Comparison of ENCODE assay signal across 2 cellular contexts in the genomic region with DNA sequence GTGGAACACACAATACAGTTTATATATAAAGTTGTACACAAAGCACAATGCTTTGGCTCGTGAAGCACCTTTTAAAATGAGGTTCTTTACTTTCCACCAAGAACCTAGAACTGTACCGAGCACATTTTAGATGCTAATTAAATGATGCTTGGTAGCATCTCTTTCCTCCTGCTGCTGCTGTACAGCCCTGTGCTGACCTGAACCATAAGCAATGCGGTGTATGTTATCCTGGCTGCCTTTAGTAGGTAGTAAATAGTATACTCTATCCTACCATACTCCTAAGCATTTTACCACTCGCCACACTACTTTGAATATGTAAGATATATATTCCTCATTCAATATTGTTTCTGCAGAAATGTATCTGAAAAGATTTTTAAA.
TF ChIP-seq lines count a peak whose summit lies in the region.

No MANE protein-coding gene starts in this region.

TF ChIP-seq in A549, 52 proteins besides CTCF, POLR2A, EP300 and RAD21:
- TF ChIP-seq HOXB13 (CRISPR knock-in tag; IDR thresholded peaks at IDR 0.05; ENCODE audit: low read depth) (no peak), GATA3 (IDR thresholded peaks at IDR 0.05; ENCODE audit: borderline replicate concordance) (no peak), MAZ (IDR thresholded peaks at IDR 0.05; ENCODE audit: borderline replicate concordance, low read depth, low read length) (no peak), RFX5 (IDR thresholded peaks at IDR 0.05) (no peak), BHLHE40 (IDR thresholded peaks at IDR 0.05; ENCODE audit: low read depth, low read length) (no peak), MYC (IDR thresholded peaks at IDR 0.05; ENCODE audit: borderline replicate concordance, low read length) (no peak), SMC3 (IDR thresholded peaks at IDR 0.05) (no peak), FOSL2 (IDR thresholded peaks at IDR 0.05) (no peak), FOSL2 (CRISPR knock-in tag; IDR thresholded peaks at IDR 0.05) (no peak), HOXB5 (CRISPR knock-in tag; IDR thresholded peaks at IDR 0.05) (no peak), HDAC2 (IDR thresholded peaks at IDR 0.05) (no peak), FOXS1 (CRISPR knock-in tag; IDR thresholded peaks at IDR 0.05) (no peak), RCOR1 (IDR thresholded peaks at IDR 0.05; ENCODE audit: low read depth, low read length) (no peak)
- TF ChIP-seq, protein P1, sequence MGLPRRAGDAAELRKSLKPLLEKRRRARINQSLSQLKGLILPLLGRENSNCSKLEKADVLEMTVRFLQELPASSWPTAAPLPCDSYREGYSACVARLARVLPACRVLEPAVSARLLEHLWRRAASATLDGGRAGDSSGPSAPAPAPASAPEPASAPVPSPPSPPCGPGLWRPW (IDR thresholded peaks at IDR 0.05), result no peak
- TF ChIP-seq, protein P2, sequence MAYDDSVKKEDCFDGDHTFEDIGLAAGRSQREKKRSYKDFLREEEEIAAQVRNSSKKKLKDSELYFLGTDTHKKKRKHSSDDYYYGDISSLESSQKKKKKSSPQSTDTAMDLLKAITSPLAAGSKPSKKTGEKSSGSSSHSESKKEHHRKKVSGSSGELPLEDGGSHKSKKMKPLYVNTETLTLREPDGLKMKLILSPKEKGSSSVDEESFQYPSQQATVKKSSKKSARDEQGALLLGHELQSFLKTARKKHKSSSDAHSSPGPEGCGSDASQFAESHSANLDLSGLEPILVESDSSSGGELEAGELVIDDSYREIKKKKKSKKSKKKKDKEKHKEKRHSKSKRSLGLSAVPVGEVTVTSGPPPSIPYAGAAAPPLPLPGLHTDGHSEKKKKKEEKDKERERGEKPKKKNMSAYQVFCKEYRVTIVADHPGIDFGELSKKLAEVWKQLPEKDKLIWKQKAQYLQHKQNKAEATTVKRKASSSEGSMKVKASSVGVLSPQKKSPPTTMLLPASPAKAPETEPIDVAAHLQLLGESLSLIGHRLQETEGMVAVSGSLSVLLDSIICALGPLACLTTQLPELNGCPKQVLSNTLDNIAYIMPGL (CRISPR knock-in tag; IDR thresholded peaks at IDR 0.05; ENCODE audit: borderline replicate concordance), result no peak
TF ChIP-seq in A549: peak in this region for 0.

TF ChIP-seq in liver, 16 proteins besides CTCF, POLR2A, EP300 and RAD21:
- TF ChIP-seq, protein P3, sequence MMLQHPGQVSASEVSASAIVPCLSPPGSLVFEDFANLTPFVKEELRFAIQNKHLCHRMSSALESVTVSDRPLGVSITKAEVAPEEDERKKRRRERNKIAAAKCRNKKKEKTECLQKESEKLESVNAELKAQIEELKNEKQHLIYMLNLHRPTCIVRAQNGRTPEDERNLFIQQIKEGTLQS (IDR thresholded peaks at IDR 0.05), result no peak
- TF ChIP-seq, protein P4, sequence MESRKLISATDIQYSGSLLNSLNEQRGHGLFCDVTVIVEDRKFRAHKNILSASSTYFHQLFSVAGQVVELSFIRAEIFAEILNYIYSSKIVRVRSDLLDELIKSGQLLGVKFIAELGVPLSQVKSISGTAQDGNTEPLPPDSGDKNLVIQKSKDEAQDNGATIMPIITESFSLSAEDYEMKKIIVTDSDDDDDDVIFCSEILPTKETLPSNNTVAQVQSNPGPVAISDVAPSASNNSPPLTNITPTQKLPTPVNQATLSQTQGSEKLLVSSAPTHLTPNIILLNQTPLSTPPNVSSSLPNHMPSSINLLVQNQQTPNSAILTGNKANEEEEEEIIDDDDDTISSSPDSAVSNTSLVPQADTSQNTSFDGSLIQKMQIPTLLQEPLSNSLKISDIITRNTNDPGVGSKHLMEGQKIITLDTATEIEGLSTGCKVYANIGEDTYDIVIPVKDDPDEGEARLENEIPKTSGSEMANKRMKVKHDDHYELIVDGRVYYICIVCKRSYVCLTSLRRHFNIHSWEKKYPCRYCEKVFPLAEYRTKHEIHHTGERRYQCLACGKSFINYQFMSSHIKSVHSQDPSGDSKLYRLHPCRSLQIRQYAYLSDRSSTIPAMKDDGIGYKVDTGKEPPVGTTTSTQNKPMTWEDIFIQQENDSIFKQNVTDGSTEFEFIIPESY (IDR thresholded peaks at IDR 0.05), result no peak
- TF ChIP-seq YY1 (IDR thresholded peaks at IDR 0.05) (no peak), SP1 (IDR thresholded peaks at IDR 0.05) (peak; percentile 40), FOXA2 (IDR thresholded peaks at IDR 0.05) (no peak), FOXA1 (IDR thresholded peaks at IDR 0.05) (no peak)
- TF ChIP-seq, protein P5, sequence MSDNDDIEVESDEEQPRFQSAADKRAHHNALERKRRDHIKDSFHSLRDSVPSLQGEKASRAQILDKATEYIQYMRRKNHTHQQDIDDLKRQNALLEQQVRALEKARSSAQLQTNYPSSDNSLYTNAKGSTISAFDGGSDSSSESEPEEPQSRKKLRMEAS (IDR thresholded peaks at IDR 0.05), result no peak
